In the genomic region with DNA sequence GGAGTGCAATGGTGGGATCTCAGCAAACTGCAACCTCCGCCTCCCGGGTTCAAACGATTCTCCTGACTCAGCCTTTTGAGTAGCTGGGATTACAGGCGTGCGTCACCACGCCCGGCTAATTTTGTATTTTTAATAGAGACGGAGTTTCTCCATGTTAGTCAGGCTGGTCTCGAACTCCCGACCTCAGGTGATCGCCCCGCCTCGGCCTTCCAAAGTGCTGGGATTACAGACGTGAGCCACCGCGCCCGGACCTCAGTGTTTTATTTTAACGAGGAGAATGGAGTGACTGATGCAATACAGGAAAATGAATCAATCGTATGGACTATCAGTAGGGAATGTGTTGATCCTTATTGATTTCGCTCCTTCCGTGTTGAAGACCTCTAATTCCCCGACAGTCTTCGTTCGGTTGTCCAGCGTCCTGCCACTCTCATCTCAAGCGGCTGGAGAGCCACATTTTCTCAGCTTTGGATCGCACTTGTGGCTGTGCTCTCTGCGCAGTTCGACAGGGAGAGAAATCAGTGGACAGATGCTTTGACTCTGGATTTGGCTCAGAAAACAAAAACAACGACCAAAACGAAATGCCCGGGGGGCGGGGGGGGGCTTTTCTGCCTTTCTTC, we compare ENCODE assay signal across 11 cellular contexts.
DNase-seq lines count a peak whose midpoint lies in the region; ATAC-seq and TF ChIP-seq lines count a peak whose summit lies in the region.
"Had no signal": no experiment of that assay in that cellular context is flagged by ENCODE, and none has a peak within 500 bp of the region (broad histone marks: within the 10 kb centered on the region; RNA-seq: fewer than 3 reads in every experiment).

No MANE protein-coding gene starts in this region.

- intact Hi-C loops in sciatic nerve (cut with DNase I) = no loop called here
- intact Hi-C loops in psoas muscle (cut with DNase I) = no loop called here

- H3K79me2 ChIP-seq in neural cell (replicated peaks; ENCODE audit: insufficient read depth, low read length) = no peaks in the 10 kb centered on the region

- H3K4me2 ChIP-seq in neural cell (ENCODE audit: low read length) = no peak overlapping the region

- no peak overlapping the region for H2AFZ ChIP-seq in neural cell (ENCODE audit: low read depth, low read length)

- no peaks in the 10 kb centered on the region for H3F3A ChIP-seq in neural cell (ENCODE audit: insufficient read depth, low read length, poor library complexity, severe bottlenecking)

- H3K9ac ChIP-seq in neural cell (ENCODE audit: low read length) = no peak overlapping the region

- DNase-seq in NCI-H748 (lab: John Stamatoyannopoulos, UW; ENCODE audit: unreplicated experiment) (peak; percentile 85), ecto neural progenitor cell (ENCODE audit: low spot score) (peak; percentile 73), sciatic nerve (ENCODE audit: low spot score) (no peak), psoas muscle (no peak)
- DNase-seq: hypothalamus, NCI-H2029, Right ventricle myocardium superior had no signal

- peaks cover 4% of the 10 kb centered on the region for H3K9me3 ChIP-seq in neural cell (ENCODE audit: low read length)
- no peaks in the 10 kb centered on the region for H3K9me3 ChIP-seq in psoas muscle

- no peak for TF ChIP-seq RAD21 in neural cell (conservative IDR thresholded peaks at IDR 0.05)

- peaks cover 76% of the 10 kb centered on the region for H3K27me3 ChIP-seq in neural cell (ENCODE audit: insufficient read depth, low read depth, low read length)
- peaks cover 0 to 34% (median 10%) of the 10 kb centered on the region in 3 donors for H3K27me3 ChIP-seq in psoas muscle (ENCODE audit: insufficient read depth in 3 of 3, low read length in 2 of 3)

- H3K4me1 ChIP-seq in psoas muscle = no peaks in the 10 kb centered on the region

- 26 to 42% (median 38%) methylated on average over 33 of the region's 33 CpGs for WGBS in psoas muscle, 3 donors

- no peaks in the 10 kb centered on the region for H3K9me2 ChIP-seq in neural cell (ENCODE audit: insufficient read depth, low read length)

- H3K4me3 ChIP-seq in GM08714 (ENCODE audit: low read length) (peak overlapping the region; percentile 0; the same call in 1 of the 2 replicates), neural cell (ENCODE audit: low read length) (peak overlapping the region; percentile 25), psoas muscle (no peak overlapping the region)

- ATAC-seq in sciatic nerve = no peak
- ATAC-seq in HG02759 (IDR thresholded peaks at IDR 0.05; ENCODE audit: unreplicated experiment) = no peak
- no peak for ATAC-seq in GM21423 (IDR thresholded peaks at IDR 0.05; ENCODE audit: unreplicated experiment)
- no peak for ATAC-seq in psoas muscle

- TF ChIP-seq CTCF in neural cell (IDR thresholded peaks at IDR 0.05; ENCODE audit: poor library complexity, severe bottlenecking) (no peak), psoas muscle (IDR thresholded peaks at IDR 0.05) (no peak)

- TF ChIP-seq EP300 in neural cell (conservative IDR thresholded peaks at IDR 0.05; ENCODE audit: poor library complexity, severe bottlenecking) = no peak

- H3K27ac ChIP-seq in neural cell (ENCODE audit: low read length) (no peak overlapping the region), psoas muscle (no peak overlapping the region)

- H3K36me3 ChIP-seq in neural cell (ENCODE audit: insufficient read depth, low read length) (no peaks in the 10 kb centered on the region), psoas muscle (ENCODE audit: insufficient read depth in 1 of 2, low read depth in 1 of 2) (no peaks in the 10 kb centered on the region)

- H4K20me1 ChIP-seq in neural cell (ENCODE audit: insufficient read depth) = no peaks in the 10 kb centered on the region

TF ChIP-seq in neural cell, 6 proteins besides CTCF, POLR2A, EP300 and RAD21:
- TF ChIP-seq SMC3 (conservative IDR thresholded peaks at IDR 0.05; ENCODE audit: poor library complexity) (no peak), EZH2 (IDR thresholded peaks at IDR 0.05; ENCODE audit: borderline replicate concordance, insufficient read depth, low read length, poor library complexity, severe bottlenecking) (no peak), POLR2AphosphoS5 (IDR thresholded peaks at IDR 0.05) (no peak), MXI1 (conservative IDR thresholded peaks at IDR 0.05; ENCODE audit: poor library complexity, severe bottlenecking) (no peak), TAF1 (IDR thresholded peaks at IDR 0.05; ENCODE audit: low read depth) (no peak)
- TF ChIP-seq, protein P1, sequence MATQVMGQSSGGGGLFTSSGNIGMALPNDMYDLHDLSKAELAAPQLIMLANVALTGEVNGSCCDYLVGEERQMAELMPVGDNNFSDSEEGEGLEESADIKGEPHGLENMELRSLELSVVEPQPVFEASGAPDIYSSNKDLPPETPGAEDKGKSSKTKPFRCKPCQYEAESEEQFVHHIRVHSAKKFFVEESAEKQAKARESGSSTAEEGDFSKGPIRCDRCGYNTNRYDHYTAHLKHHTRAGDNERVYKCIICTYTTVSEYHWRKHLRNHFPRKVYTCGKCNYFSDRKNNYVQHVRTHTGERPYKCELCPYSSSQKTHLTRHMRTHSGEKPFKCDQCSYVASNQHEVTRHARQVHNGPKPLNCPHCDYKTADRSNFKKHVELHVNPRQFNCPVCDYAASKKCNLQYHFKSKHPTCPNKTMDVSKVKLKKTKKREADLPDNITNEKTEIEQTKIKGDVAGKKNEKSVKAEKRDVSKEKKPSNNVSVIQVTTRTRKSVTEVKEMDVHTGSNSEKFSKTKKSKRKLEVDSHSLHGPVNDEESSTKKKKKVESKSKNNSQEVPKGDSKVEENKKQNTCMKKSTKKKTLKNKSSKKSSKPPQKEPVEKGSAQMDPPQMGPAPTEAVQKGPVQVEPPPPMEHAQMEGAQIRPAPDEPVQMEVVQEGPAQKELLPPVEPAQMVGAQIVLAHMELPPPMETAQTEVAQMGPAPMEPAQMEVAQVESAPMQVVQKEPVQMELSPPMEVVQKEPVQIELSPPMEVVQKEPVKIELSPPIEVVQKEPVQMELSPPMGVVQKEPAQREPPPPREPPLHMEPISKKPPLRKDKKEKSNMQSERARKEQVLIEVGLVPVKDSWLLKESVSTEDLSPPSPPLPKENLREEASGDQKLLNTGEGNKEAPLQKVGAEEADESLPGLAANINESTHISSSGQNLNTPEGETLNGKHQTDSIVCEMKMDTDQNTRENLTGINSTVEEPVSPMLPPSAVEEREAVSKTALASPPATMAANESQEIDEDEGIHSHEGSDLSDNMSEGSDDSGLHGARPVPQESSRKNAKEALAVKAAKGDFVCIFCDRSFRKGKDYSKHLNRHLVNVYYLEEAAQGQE (IDR thresholded peaks at IDR 0.05; ENCODE audit: borderline replicate concordance) = no peak

Comparison
In these comparisons a context has a peak if more than half of its experiments do, and no peak if none do; other contexts are left out.
1. DNase-seq: peak in NCI-H748 (single experiment) and ecto neural progenitor cell (single experiment); none in sciatic nerve (single experiment) and psoas muscle (0 of 2).